In genomic region chr6:34289137-34289536, GRCh38 we compare ENCODE assay signal across 17 cellular contexts. TPM values are rescaled to one million over a fixed set of nuclear protein-coding genes. Genes with fewer than 3 reads are reported as not detected.
A peak's percentile ranks its signal among the peaks of the same experiment; 100 is the strongest.
DNase-seq lines count a peak whose midpoint lies in the region; ATAC-seq and TF ChIP-seq lines count a peak whose summit lies in the region.
"Had no signal": no experiment of that assay in that cellular context is flagged by ENCODE, and none has a peak within 500 bp of the region (broad histone marks: within the 10 kb centered on the region; RNA-seq: fewer than 3 reads in every experiment).

No MANE protein-coding gene starts in this region.

- H3K36me3 Mint-ChIP-seq in activated CD4-positive, alpha-beta T cell treated with anti-CD3 and anti-CD28 coated beads, Interleukin-2, amount 10 ng/mL, durations not matched to agents 24 days and 14 days (ENCODE audit: low read depth), result peaks cover 38% of the 10 kb centered on the region
- H3K36me3 Mint-ChIP-seq in CD4-positive, alpha-beta T cell (ENCODE audit: low read depth), result peaks cover 72% of the 10 kb centered on the region
- H3K36me3 Mint-ChIP-seq in activated T-helper 1 cell treated with anti-CD3 and anti-CD28 coated beads, Interleukin-12 subunit alpha, Interleukin-12 subunit beta, Interleukin-2, Interleukin-4 antibody, amounts not matched to agents 30 ng/mL and 10 ng/mL and 1 ng/mL, durations not matched to agents 14 hours and 24 hours and 36 hours (ENCODE audit: low read depth), result peaks cover 25% of the 10 kb centered on the region
- peaks cover 8% of the 10 kb centered on the region for H3K36me3 Mint-ChIP-seq in natural killer cell

- CTCF ChIA-PET in CD4-positive, alpha-beta T cell (lab: Charles Lee), result interaction anchor here (0.9 kb wide), 1 partner anchor 93 kb away, joined by 3 read pairs; no protein-coding TSS in a partner anchor

- no peak for ATAC-seq in CD4-positive, alpha-beta T cell (ENCODE audit: poor library complexity)
- ATAC-seq in natural killer cell (no peak), GM18511 (IDR thresholded peaks at IDR 0.05; ENCODE audit: unreplicated experiment) (no peak), left lung (no peak)

- no peak for DNase-seq in activated CD4-positive, alpha-beta T cell treated with anti-CD3 and anti-CD28 coated beads, Interleukin-2, amount 10 ng/mL, durations not matched to agents 24 days and 14 days
- no peak for DNase-seq in activated CD4-positive, alpha-beta T cell treated with anti-CD3 and anti-CD28 coated beads for 48 hours
- no peak for DNase-seq in CD4-positive, alpha-beta T cell
- DNase-seq in activated T-helper 1 cell treated with anti-CD3 and anti-CD28 coated beads, Interleukin-12 subunit alpha, Interleukin-12 subunit beta, Interleukin-2, Interleukin-4 antibody, amounts not matched to agents 30 ng/mL and 10 ng/mL and 1 ng/mL, durations not matched to agents 14 hours and 24 hours and 36 hours (ENCODE audit: low spot score), result no peak
- DNase-seq in natural killer cell (no peak), posterior vena cava (ENCODE audit: low spot score) (no peak), left lung (no peak)
- DNase-seq: HFFc6, hippocampal formation, NCI-H1436, NCI-H524 treated with DMSO at 0.1 percent for 48 hours, sigmoid colon had no signal

- H3K36me3 ChIP-seq in left lung, result peaks cover 0 to 41% of the 10 kb centered on the region in 2 donors

- no peak overlapping the region for H3K4me3 Mint-ChIP-seq in activated CD4-positive, alpha-beta T cell treated with anti-CD3 and anti-CD28 coated beads, Interleukin-2, amount 10 ng/mL, durations not matched to agents 24 days and 14 days
- no peak overlapping the region for H3K4me3 Mint-ChIP-seq in CD4-positive, alpha-beta T cell
- no peak overlapping the region for H3K4me3 Mint-ChIP-seq in activated T-helper 1 cell treated with anti-CD3 and anti-CD28 coated beads, Interleukin-12 subunit alpha, Interleukin-12 subunit beta, Interleukin-2, Interleukin-4 antibody, amounts not matched to agents 30 ng/mL and 10 ng/mL and 1 ng/mL, durations not matched to agents 14 hours and 24 hours and 36 hours
- no peak overlapping the region for H3K4me3 Mint-ChIP-seq in natural killer cell
- H3K4me3 Mint-ChIP-seq: HFFc6 had no signal

- peaks cover 21% of the 10 kb centered on the region for H3K4me1 Mint-ChIP-seq in activated CD4-positive, alpha-beta T cell treated with anti-CD3 and anti-CD28 coated beads, Interleukin-2, amount 10 ng/mL, durations not matched to agents 24 days and 14 days
- peaks cover 21% of the 10 kb centered on the region for H3K4me1 Mint-ChIP-seq in CD4-positive, alpha-beta T cell (ENCODE audit: low read depth)
- peaks cover 26% of the 10 kb centered on the region for H3K4me1 Mint-ChIP-seq in activated T-helper 1 cell treated with anti-CD3 and anti-CD28 coated beads, Interleukin-12 subunit alpha, Interleukin-12 subunit beta, Interleukin-2, Interleukin-4 antibody, amounts not matched to agents 30 ng/mL and 10 ng/mL and 1 ng/mL, durations not matched to agents 14 hours and 24 hours and 36 hours (ENCODE audit: low read depth)
- peaks cover 11 to 23% of the 10 kb centered on the region in 2 donors for H3K4me1 Mint-ChIP-seq in natural killer cell

- no peaks in the 10 kb centered on the region for H3K27me3 ChIP-seq in CD4-positive, alpha-beta T cell (ENCODE audit: control insufficient read depth, insufficient read depth, low read length)
- H3K27me3 ChIP-seq in left lung, result no peaks in the 10 kb centered on the region
- H3K27me3 ChIP-seq: adrenal gland, sigmoid colon had no signal

- TF ChIP-seq CTCF in CD4-positive, alpha-beta T cell (IDR thresholded peaks at IDR 0.05), result no peak
- no peak for TF ChIP-seq CTCF in natural killer cell (IDR thresholded peaks at IDR 0.05)
- TF ChIP-seq CTCF in left lung (IDR thresholded peaks at IDR 0.05), result no peak

- peak overlapping the region; percentile 62 for H3K27ac Mint-ChIP-seq in activated CD4-positive, alpha-beta T cell treated with anti-CD3 and anti-CD28 coated beads, Interleukin-2, amount 10 ng/mL, durations not matched to agents 24 days and 14 days
- H3K27ac Mint-ChIP-seq in CD4-positive, alpha-beta T cell, result peak overlapping the region; percentile 56
- peak overlapping the region; percentile 79 for H3K27ac Mint-ChIP-seq in activated T-helper 1 cell treated with anti-CD3 and anti-CD28 coated beads, Interleukin-12 subunit alpha, Interleukin-12 subunit beta, Interleukin-2, Interleukin-4 antibody, amounts not matched to agents 30 ng/mL and 10 ng/mL and 1 ng/mL, durations not matched to agents 14 hours and 24 hours and 36 hours
- peak overlapping the region; percentile 34 to 76 for H3K27ac Mint-ChIP-seq in natural killer cell
- H3K27ac Mint-ChIP-seq: HFFc6 had no signal

- H3K4me1 ChIP-seq in left lung, result peaks cover 0 to 49% of the 10 kb centered on the region in 2 donors
- H3K4me1 ChIP-seq: parathyroid adenoma had no signal

- intact Hi-C loops in activated CD4-positive, alpha-beta T cell treated with anti-CD3 and anti-CD28 coated beads, Interleukin-2, amount 10 ng/mL, durations not matched to agents 24 days and 14 days (cut with micrococcal nuclease), result no loop called here
- intact Hi-C loops in CD4-positive, alpha-beta T cell (cut with DNase I, micrococcal nuclease), result no loop called here
- intact Hi-C loops in activated T-helper 1 cell treated with anti-CD3 and anti-CD28 coated beads, Interleukin-12 subunit alpha, Interleukin-12 subunit beta, Interleukin-2, Interleukin-4 antibody, amounts not matched to agents 30 ng/mL and 10 ng/mL and 1 ng/mL, durations not matched to agents 14 hours and 24 hours and 36 hours (cut with micrococcal nuclease), result no loop called here
- intact Hi-C loops in natural killer cell (cut with micrococcal nuclease) (no loop called here), posterior vena cava (cut with DNase I) (no loop called here), left lung (cut with DNase I) (no loop called here)

- no peak overlapping the region for H3K27ac ChIP-seq in CD4-positive, alpha-beta T cell (ENCODE audit: low read depth, low read length)
- no peak overlapping the region for H3K27ac ChIP-seq in left lung
- H3K27ac ChIP-seq: parathyroid adenoma, sigmoid colon had no signal

- no peaks in the 10 kb centered on the region for H3K9me3 Mint-ChIP-seq in activated CD4-positive, alpha-beta T cell treated with anti-CD3 and anti-CD28 coated beads, Interleukin-2, amount 10 ng/mL, durations not matched to agents 24 days and 14 days
- H3K9me3 Mint-ChIP-seq in CD4-positive, alpha-beta T cell, result no peaks in the 10 kb centered on the region
- no peaks in the 10 kb centered on the region for H3K9me3 Mint-ChIP-seq in activated T-helper 1 cell treated with anti-CD3 and anti-CD28 coated beads, Interleukin-12 subunit alpha, Interleukin-12 subunit beta, Interleukin-2, Interleukin-4 antibody, amounts not matched to agents 30 ng/mL and 10 ng/mL and 1 ng/mL, durations not matched to agents 14 hours and 24 hours and 36 hours
- no peaks in the 10 kb centered on the region for H3K9me3 Mint-ChIP-seq in natural killer cell
- H3K9me3 Mint-ChIP-seq: HFFc6 had no signal

- H3K4me3 ChIP-seq in left lung, result no peak overlapping the region
- H3K4me3 ChIP-seq: adrenal gland, lung, sigmoid colon, thoracic aorta had no signal

- H3K9me3 ChIP-seq in CD4-positive, alpha-beta T cell (ENCODE audit: control insufficient read depth, low read length), result no peaks in the 10 kb centered on the region
- no peaks in the 10 kb centered on the region for H3K9me3 ChIP-seq in left lung
- H3K9me3 ChIP-seq: adrenal gland, sigmoid colon, thoracic aorta had no signal

- POLR2A ChIA-PET in CD4-positive, alpha-beta T cell (lab: Charles Lee), result interaction anchor here (1.2 kb wide), 1 partner anchor 40 kb away, joined by 3 read pairs; the partner anchor contains the start of gene SMIM29

- H3K27me3 Mint-ChIP-seq in activated CD4-positive, alpha-beta T cell treated with anti-CD3 and anti-CD28 coated beads, Interleukin-2, amount 10 ng/mL, durations not matched to agents 24 days and 14 days, result no peaks in the 10 kb centered on the region
- H3K27me3 Mint-ChIP-seq in CD4-positive, alpha-beta T cell, result no peaks in the 10 kb centered on the region
- H3K27me3 Mint-ChIP-seq in activated T-helper 1 cell treated with anti-CD3 and anti-CD28 coated beads, Interleukin-12 subunit alpha, Interleukin-12 subunit beta, Interleukin-2, Interleukin-4 antibody, amounts not matched to agents 30 ng/mL and 10 ng/mL and 1 ng/mL, durations not matched to agents 14 hours and 24 hours and 36 hours (ENCODE audit: insufficient read depth), result no peaks in the 10 kb centered on the region
- no peaks in the 10 kb centered on the region for H3K27me3 Mint-ChIP-seq in natural killer cell (ENCODE audit: low read depth in 2 of 2)

RNA-seq across cellular contexts. Expression of gene SMIM29, which starts 40.3 kb away (rescaled TPM):
- 12.6 and 13.5 TPM in 2 replicates for total RNA-seq in activated CD4-positive, alpha-beta T cell treated with anti-CD3 and anti-CD28 coated beads, Interleukin-2, amount 10 ng/mL, durations not matched to agents 24 days and 14 days
- total RNA-seq in CD4-positive, alpha-beta T cell, result 10 to 100 TPM; 22.0 to 23.9 TPM
- 14.3 and 15.0 TPM in 2 replicates for total RNA-seq in activated T-helper 1 cell treated with anti-CD3 and anti-CD28 coated beads, Interleukin-12 subunit alpha, Interleukin-12 subunit beta, Interleukin-2, Interleukin-4 antibody, amounts not matched to agents 30 ng/mL and 10 ng/mL and 1 ng/mL, durations not matched to agents 14 hours and 24 hours and 36 hours
- total RNA-seq in natural killer cell (10 to 100 TPM; 30.8 to 48.0 (median 39.7) TPM), posterior vena cava (10 to 100 TPM; 19.0 to 24.5 TPM), left lung (10 to 100 TPM; 35.7 to 38.9 TPM)

RNA-seq across cellular contexts. Expression of gene HMGA1, which starts 52.5 kb away (rescaled TPM):
- total RNA-seq in activated CD4-positive, alpha-beta T cell treated with anti-CD3 and anti-CD28 coated beads, Interleukin-2, amount 10 ng/mL, durations not matched to agents 24 days and 14 days, result 509 and 520 TPM in 2 replicates
- total RNA-seq in CD4-positive, alpha-beta T cell, result 100 to 1,000 TPM; 102 to 107 TPM
- total RNA-seq in activated T-helper 1 cell treated with anti-CD3 and anti-CD28 coated beads, Interleukin-12 subunit alpha, Interleukin-12 subunit beta, Interleukin-2, Interleukin-4 antibody, amounts not matched to agents 30 ng/mL and 10 ng/mL and 1 ng/mL, durations not matched to agents 14 hours and 24 hours and 36 hours, result 415 and 438 TPM in 2 replicates
- total RNA-seq in natural killer cell (10 to 100 TPM; 63.1 to 84.2 (median 77.3) TPM), posterior vena cava (10 to 100 TPM; 11.3 to 39.7 TPM), left lung (100 to 1,000 TPM in 1 of 2 donors, 10 to 100 TPM in 1; 75.1 to 137 TPM)
